Comparison of ENCODE assay signal across 8 cellular contexts in the genomic region with DNA sequence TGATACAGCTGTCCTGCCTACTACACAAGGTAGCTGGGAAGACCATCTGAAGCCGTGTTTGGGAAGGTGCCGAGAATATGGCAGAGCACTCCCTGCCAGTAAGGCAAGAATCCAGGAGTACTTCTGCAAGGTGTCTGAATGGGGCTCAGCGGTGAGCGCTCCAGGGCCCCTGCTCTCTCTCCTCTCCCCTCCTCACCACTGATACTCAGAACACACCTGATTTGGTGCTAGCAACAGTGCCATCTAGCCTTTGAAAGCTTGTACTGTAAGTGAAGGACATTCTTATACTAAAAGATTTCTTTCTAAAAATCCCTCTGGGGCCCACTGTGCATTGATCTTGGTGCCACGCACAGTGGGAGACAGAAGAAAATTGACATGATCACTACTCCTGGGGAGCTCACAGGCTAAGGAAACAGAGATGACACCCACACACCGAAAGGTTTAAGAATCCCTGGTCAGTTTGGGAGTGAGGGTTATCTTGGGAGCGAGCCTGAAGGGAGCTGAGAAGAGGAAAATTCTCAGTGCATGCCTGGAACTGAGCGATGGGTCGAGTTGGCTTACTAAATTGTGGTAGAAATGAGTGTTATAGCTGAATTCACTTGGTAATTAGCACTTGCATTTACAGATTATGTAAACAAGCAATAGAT.
DNase-seq lines count a peak whose midpoint lies in the region; ATAC-seq, FAIRE-seq and TF ChIP-seq lines count a peak whose summit lies in the region.

No MANE protein-coding gene starts in this region.

- TF ChIP-seq CTCF in D721Med (IDR thresholded peaks at IDR 0.05; ENCODE audit: insufficient read depth, missing control alignments) (peak; percentile 64), adrenal gland (IDR thresholded peaks at IDR 0.05) (peak in 4 of 6 experiments; percentile 9 to 43 (median 30)), kidney (IDR thresholded peaks at IDR 0.05; ENCODE audit: borderline replicate concordance, extremely low read depth, insufficient read depth) (peak; percentile 52)

- no peak for TF ChIP-seq POLR2A in adrenal gland (IDR thresholded peaks at IDR 0.05)

- H3K27ac ChIP-seq in adrenal gland, result no peak overlapping the region
- H3K27ac ChIP-seq in kidney (ENCODE audit: low read depth in 2 of 2, low read length in 2 of 2), result no peak overlapping the region

- H3K9ac ChIP-seq in kidney (ENCODE audit: low read length in 2 of 2), result no peak overlapping the region

- no peak for ATAC-seq in GM21786 (IDR thresholded peaks at IDR 0.05; ENCODE audit: unreplicated experiment)
- no peak for ATAC-seq in GM19395 (IDR thresholded peaks at IDR 0.05; ENCODE audit: unreplicated experiment)
- ATAC-seq in HG03521 (IDR thresholded peaks at IDR 0.05; ENCODE audit: unreplicated experiment), result no peak

- no peaks in the 10 kb centered on the region for H3K36me3 ChIP-seq in adrenal gland (replicated peaks in 1 of 2)
- H3K36me3 ChIP-seq in kidney (ENCODE audit: control insufficient read depth in 1 of 2, insufficient read depth in 2 of 2, low read length in 2 of 2), result no peaks in the 10 kb centered on the region

- intact Hi-C loops in adrenal gland (cut with DNase I), result no loop called here
- intact Hi-C loops in kidney (cut with DNase I), result no loop called here

- H3K4me3 ChIP-seq in adrenal gland (no peak overlapping the region), kidney (ENCODE audit: low read length in 2 of 2) (no peak overlapping the region)

- FAIRE-seq in D721Med (lab: Jason Lieb, UNC) (no peak), kidney (lab: Jason Lieb, UNC) (no peak)

- no peaks in the 10 kb centered on the region for H3K27me3 ChIP-seq in adrenal gland

- no peak for DNase-seq in D721Med (ENCODE audit: insufficient read length, low spot score)
- peak; percentile 90 for DNase-seq in NCI-H1092 treated with DMSO at 0.1 percent for 48 hours (lab: John Stamatoyannopoulos, UW)
- no peak for DNase-seq in adrenal gland
- no peak for DNase-seq in kidney
- no peak for DNase-seq in T-helper 2 cell

- H3K9me3 ChIP-seq in adrenal gland (replicated peaks in 1 of 3), result no peaks in the 10 kb centered on the region
- H3K9me3 ChIP-seq in kidney (ENCODE audit: control insufficient read depth in 1 of 2, low read length in 2 of 2), result no peaks in the 10 kb centered on the region

- 31 to 34% (median 32%) methylated on average over 9 of the region's 9 CpGs for WGBS in adrenal gland, 4 donors

- no peaks in the 10 kb centered on the region for H3K4me1 ChIP-seq in adrenal gland (replicated peaks in 1 of 2)
- no peaks in the 10 kb centered on the region for H3K4me1 ChIP-seq in kidney (ENCODE audit: control insufficient read depth in 1 of 2, insufficient read depth in 1 of 2, low read depth in 1 of 2, low read length in 2 of 2)
